In genomic region chr15:60529332-60529731, GRCh38 we compare ENCODE assay signal across 18 cellular contexts. TPM values are rescaled to one million over a fixed set of nuclear protein-coding genes. Genes with fewer than 3 reads are reported as not detected.
DNase-seq lines count a peak whose midpoint lies in the region; ATAC-seq, FAIRE-seq and TF ChIP-seq lines count a peak whose summit lies in the region.
"Had no signal": no experiment of that assay in that cellular context is flagged by ENCODE, and none has a peak within 500 bp of the region (broad histone marks: within the 10 kb centered on the region; RNA-seq: fewer than 3 reads in every experiment).

No MANE protein-coding gene starts in this region.

- H3K4me1 ChIP-seq in Caco-2: no peaks in the 10 kb centered on the region
- peaks cover 5% of the 10 kb centered on the region; the same call in 1 of the 2 replicates for H3K4me1 ChIP-seq in GM12878 (ENCODE audit: control insufficient read depth, insufficient read depth, low read length)
- H3K4me1 ChIP-seq: SJSA1 had no signal

- no peak for FAIRE-seq in GM12878 (lab: Jason Lieb, UNC)
- FAIRE-seq: H54 had no signal

- peaks cover 39% of the 10 kb centered on the region for H3K36me3 Mint-ChIP-seq in activated CD4-positive, alpha-beta memory T cell treated with anti-CD3 and anti-CD28 coated beads for 36 hours
- H3K36me3 Mint-ChIP-seq in activated CD4-positive, alpha-beta memory T cell treated with anti-CD3 and anti-CD28 coated beads, Interleukin-2, amount 10 ng/mL, durations not matched to agents 7 days and 5 days (ENCODE audit: low read depth): peaks cover 47% of the 10 kb centered on the region
- peaks cover 1% of the 10 kb centered on the region for H3K36me3 Mint-ChIP-seq in Caco-2 (ENCODE audit: insufficient read depth, unreplicated experiment)
- H3K36me3 Mint-ChIP-seq in natural killer cell treated with Interleukin-12 subunit alpha and Interleukin-12 subunit beta and Interleukin-15 and Interleukin-18, amount 100 ng/mL, for 72 hours: peaks cover 40% of the 10 kb centered on the region

- H3K27me3 ChIP-seq in Caco-2 (replicated peaks; ENCODE audit: control insufficient read depth, insufficient read depth, low read length) (no peaks in the 10 kb centered on the region), GM12878 (replicated peaks in 1 of 2; ENCODE audit: control insufficient read depth in 2 of 2, insufficient read depth in 2 of 2, low read length in 1 of 2) (no peaks in the 10 kb centered on the region), dorsolateral prefrontal cortex (no peaks in the 10 kb centered on the region)
- H3K27me3 ChIP-seq: SJSA1 had no signal

- no peak for TF ChIP-seq CTCF in Caco-2 (IDR thresholded peaks at IDR 0.05; ENCODE audit: insufficient read depth in 1 of 2, low read depth in 1 of 2, low read length in 1 of 2, severe bottlenecking in 1 of 2, unreplicated experiment in 1 of 2)
- no peak for TF ChIP-seq CTCF in GM12878 (IDR thresholded peaks at IDR 0.05 in 2 of 3, conservative IDR thresholded peaks at IDR 0.05 in 1 of 3; ENCODE audit: control insufficient read depth in 2 of 3, extremely low read depth in 1 of 3, insufficient read depth in 1 of 3, low read depth in 3 of 3, low read length in 3 of 3)
- TF ChIP-seq CTCF in dorsolateral prefrontal cortex (IDR thresholded peaks at IDR 0.05 in 54 of 56, conservative IDR thresholded peaks at IDR 0.05 in 2 of 56; ENCODE audit: low read depth in 1 of 56, partially characterized antibody in 56 of 56): no peak

- in situ Hi-C loops in GM12878 (cut with MboI): no loop called here

- no peak for ATAC-seq in GM12878
- no peak for ATAC-seq in natural killer cell treated with Interleukin-12 subunit alpha and Interleukin-12 subunit beta and Interleukin-15 and Interleukin-18, amount 100 ng/mL, for 72 hours

- no peaks in the 10 kb centered on the region for H3K36me3 ChIP-seq in Caco-2 (ENCODE audit: control insufficient read depth, insufficient read depth, low read length)
- peaks cover 2 to 8% of the 10 kb centered on the region in 2 experiments for H3K36me3 ChIP-seq in GM12878 (ENCODE audit: control insufficient read depth in 2 of 2, insufficient read depth in 2 of 2, low read length in 1 of 2)
- H3K36me3 ChIP-seq: SJSA1 had no signal

- WGBS in GM12878 (ENCODE audit: insufficient coverage, insufficient replicate concordance, low lambda C conversion rate, missing lambda C conversion rate): 100% methylated on average over 1 of the region's 1 CpG

- H3K27ac ChIP-seq in GM12878 (ENCODE audit: control insufficient read depth, insufficient read depth) (no peak overlapping the region), dorsolateral prefrontal cortex (no peak overlapping the region)
- H3K27ac ChIP-seq: RWPE1, SJSA1 had no signal

- H3K4me3 ChIP-seq in Caco-2 (ENCODE audit: low read depth, low read length) (no peak overlapping the region), GM12878 (no peak overlapping the region), dorsolateral prefrontal cortex (no peak overlapping the region)
- H3K4me3 ChIP-seq: SJSA1 had no signal

- H3K27ac Mint-ChIP-seq in activated CD4-positive, alpha-beta memory T cell treated with anti-CD3 and anti-CD28 coated beads for 36 hours: peak overlapping the region; percentile 58
- no peak overlapping the region for H3K27ac Mint-ChIP-seq in activated CD4-positive, alpha-beta memory T cell treated with anti-CD3 and anti-CD28 coated beads, Interleukin-2, amount 10 ng/mL, durations not matched to agents 7 days and 5 days
- no peak overlapping the region for H3K27ac Mint-ChIP-seq in Caco-2 (ENCODE audit: unreplicated experiment)
- H3K27ac Mint-ChIP-seq in natural killer cell treated with Interleukin-12 subunit alpha and Interleukin-12 subunit beta and Interleukin-15 and Interleukin-18, amount 100 ng/mL, for 72 hours: peak overlapping the region; percentile 84 to 87

- H2AFZ ChIP-seq in GM12878 (ENCODE audit: control insufficient read depth, low read depth, low read length): no peak overlapping the region

- H3K4me2 ChIP-seq in GM12878 (ENCODE audit: control insufficient read depth, insufficient read depth): no peak overlapping the region

- POLR2A ChIA-PET in activated CD4-positive, alpha-beta memory T cell treated with anti-CD3 and anti-CD28 coated beads for 36 hours (lab: Charles Lee): interaction anchor here (0.5 to 1.1 kb wide), 2 partner anchors 11 to 375 kb away, joined by 3 to 5 read pairs; no protein-coding TSS in a partner anchor
- POLR2A ChIA-PET in activated CD4-positive, alpha-beta memory T cell treated with anti-CD3 and anti-CD28 coated beads, Interleukin-2, amount 10 ng/mL, durations not matched to agents 7 days and 5 days (lab: Charles Lee): interaction anchor here (0.6 to 1.6 kb wide), 4 partner anchors 9 to 50 kb away, joined by 3 to 5 read pairs (median 4); no protein-coding TSS in a partner anchor
- POLR2A ChIA-PET in Caco-2 (lab: Charles Lee): no interaction called here
- POLR2A ChIA-PET in GM12878 (lab: Charles Lee): interaction anchor here (1.3 kb wide), 1 partner anchor 10 kb away, joined by 4 read pairs; no protein-coding TSS in a partner anchor

- BruUV-seq in Caco-2 (replicated peaks; lab: Mats Ljungman, UMichigan) (TSS peak; percentile 7), GM12878 (replicated peaks; lab: Mats Ljungman, UMichigan) (TSS peak; percentile 3)

- DNase-seq in activated CD4-positive, alpha-beta memory T cell treated with anti-CD3 and anti-CD28 coated beads for 36 hours: no peak
- DNase-seq in activated CD4-positive, alpha-beta memory T cell treated with anti-CD3 and anti-CD28 coated beads, Interleukin-2, amount 10 ng/mL, durations not matched to agents 7 days and 5 days: no peak
- no peak for DNase-seq in Caco-2
- DNase-seq in GM12878 (ENCODE audit: low read depth, low spot score): no peak
- DNase-seq in natural killer cell treated with Interleukin-12 subunit alpha and Interleukin-12 subunit beta and Interleukin-15 and Interleukin-18, amount 100 ng/mL, for 72 hours (ENCODE audit: low spot score): no peak
- DNase-seq in ecto neural progenitor cell (ENCODE audit: low spot score): no peak
- no peak for DNase-seq in inferior parietal cortex (ENCODE audit: extremely low spot score)
- no peak for DNase-seq in dorsolateral prefrontal cortex
- DNase-seq: AML-193, KG1, MM.1S, NCI-H1105 treated with DMSO at 0.1 percent for 48 hours, NCI-H187, NCI-H2171, OCI-M1 had no signal

- RAD21 ChIA-PET in GM12878 (lab: Charles Lee; ENCODE audit: unreplicated experiment): interaction anchor here (0.7 to 1.9 kb wide), 5 partner anchors 9 to 56 kb away, joined by 3 to 9 read pairs (median 4); no protein-coding TSS in a partner anchor

- intact Hi-C loops in activated CD4-positive, alpha-beta memory T cell treated with anti-CD3 and anti-CD28 coated beads for 36 hours (cut with micrococcal nuclease): no loop called here
- intact Hi-C loops in Caco-2 (cut with micrococcal nuclease; ENCODE audit: unreplicated experiment) (loop anchor here (10.0 kb wide), 1 partner anchor 525 kb away; no protein-coding TSS in a partner anchor), GM12878 (cut with micrococcal nuclease; ENCODE audit: unreplicated experiment) (no loop called here), dorsolateral prefrontal cortex (cut with DNase I) (no loop called here)

- TF ChIP-seq EP300 in GM12878 (IDR thresholded peaks at IDR 0.05; ENCODE audit: borderline replicate concordance in 1 of 2, control insufficient read depth in 1 of 2, low read depth in 2 of 2, low read length in 2 of 2): no peak

- no peaks in the 10 kb centered on the region for H4K20me1 ChIP-seq in GM12878 (ENCODE audit: control insufficient read depth, insufficient read depth)

- H3K79me2 ChIP-seq in GM12878 (ENCODE audit: control insufficient read depth, insufficient read depth, low read length): peaks cover 8% of the 10 kb centered on the region

- CTCF ChIA-PET in activated CD4-positive, alpha-beta memory T cell treated with anti-CD3 and anti-CD28 coated beads for 36 hours (lab: Charles Lee): interaction anchor here (1.0 to 3.6 kb wide), 5 partner anchors 8 to 170 kb away, joined by 3 to 31 read pairs (median 12); no protein-coding TSS in a partner anchor
- CTCF ChIA-PET in activated CD4-positive, alpha-beta memory T cell treated with anti-CD3 and anti-CD28 coated beads, Interleukin-2, amount 10 ng/mL, durations not matched to agents 7 days and 5 days (lab: Charles Lee): interaction anchor here (0.8 kb wide), 1 partner anchor 9 kb away, joined by 3 read pairs; no protein-coding TSS in a partner anchor
- CTCF ChIA-PET in Caco-2 (lab: Charles Lee): no interaction called here
- CTCF ChIA-PET in GM12878 (lab: Yijun Ruan, JAX): interaction anchor here (0.7 to 4.6 kb wide), 7 partner anchors 8 to 56 kb away, joined by 3 to 30 read pairs (median 6); no protein-coding TSS in a partner anchor

- H3K9me3 ChIP-seq in Caco-2: no peaks in the 10 kb centered on the region
- no peaks in the 10 kb centered on the region for H3K9me3 ChIP-seq in GM12878 (replicated peaks; ENCODE audit: control insufficient read depth, insufficient read depth, low read length)
- H3K9me3 ChIP-seq: SJSA1 had no signal

- SMC1A ChIA-PET in GM12878 (lab: Charles Lee; ENCODE audit: uncharacterized antibody, unreplicated experiment): interaction anchor here (0.7 to 3.0 kb wide), 11 partner anchors 9 to 141 kb away, joined by 3 to 19 read pairs (median 5); no protein-coding TSS in a partner anchor

- no peak overlapping the region for H3K4me3 Mint-ChIP-seq in activated CD4-positive, alpha-beta memory T cell treated with anti-CD3 and anti-CD28 coated beads for 36 hours
- H3K4me3 Mint-ChIP-seq in activated CD4-positive, alpha-beta memory T cell treated with anti-CD3 and anti-CD28 coated beads, Interleukin-2, amount 10 ng/mL, durations not matched to agents 7 days and 5 days: no peak overlapping the region
- no peak overlapping the region for H3K4me3 Mint-ChIP-seq in Caco-2 (ENCODE audit: unreplicated experiment)
- no peak overlapping the region for H3K4me3 Mint-ChIP-seq in natural killer cell treated with Interleukin-12 subunit alpha and Interleukin-12 subunit beta and Interleukin-15 and Interleukin-18, amount 100 ng/mL, for 72 hours

- no peak overlapping the region for H3K9ac ChIP-seq in GM12878 (ENCODE audit: control insufficient read depth, insufficient read depth, low read length)

- no peak for TF ChIP-seq POLR2A in GM12878 (IDR thresholded peaks at IDR 0.05; ENCODE audit: low read depth, low read length)

- no peaks in the 10 kb centered on the region for H3K27me3 Mint-ChIP-seq in activated CD4-positive, alpha-beta memory T cell treated with anti-CD3 and anti-CD28 coated beads for 36 hours
- H3K27me3 Mint-ChIP-seq in activated CD4-positive, alpha-beta memory T cell treated with anti-CD3 and anti-CD28 coated beads, Interleukin-2, amount 10 ng/mL, durations not matched to agents 7 days and 5 days: no peaks in the 10 kb centered on the region
- H3K27me3 Mint-ChIP-seq in Caco-2 (ENCODE audit: insufficient read depth, unreplicated experiment): no peaks in the 10 kb centered on the region
- H3K27me3 Mint-ChIP-seq in natural killer cell treated with Interleukin-12 subunit alpha and Interleukin-12 subunit beta and Interleukin-15 and Interleukin-18, amount 100 ng/mL, for 72 hours: no peaks in the 10 kb centered on the region

- H3K4me1 Mint-ChIP-seq in activated CD4-positive, alpha-beta memory T cell treated with anti-CD3 and anti-CD28 coated beads for 36 hours (ENCODE audit: low read depth): peaks cover 85% of the 10 kb centered on the region
- peaks cover 54% of the 10 kb centered on the region for H3K4me1 Mint-ChIP-seq in activated CD4-positive, alpha-beta memory T cell treated with anti-CD3 and anti-CD28 coated beads, Interleukin-2, amount 10 ng/mL, durations not matched to agents 7 days and 5 days
- no peaks in the 10 kb centered on the region for H3K4me1 Mint-ChIP-seq in Caco-2 (ENCODE audit: low read depth, unreplicated experiment)
- H3K4me1 Mint-ChIP-seq in natural killer cell treated with Interleukin-12 subunit alpha and Interleukin-12 subunit beta and Interleukin-15 and Interleukin-18, amount 100 ng/mL, for 72 hours (ENCODE audit: low read depth in 2 of 2): peaks cover 73 to 84% of the 10 kb centered on the region in 2 donors

- no peaks in the 10 kb centered on the region for H3K9me3 Mint-ChIP-seq in activated CD4-positive, alpha-beta memory T cell treated with anti-CD3 and anti-CD28 coated beads for 36 hours
- H3K9me3 Mint-ChIP-seq in activated CD4-positive, alpha-beta memory T cell treated with anti-CD3 and anti-CD28 coated beads, Interleukin-2, amount 10 ng/mL, durations not matched to agents 7 days and 5 days: no peaks in the 10 kb centered on the region
- H3K9me3 Mint-ChIP-seq in Caco-2 (ENCODE audit: unreplicated experiment): no peaks in the 10 kb centered on the region
- H3K9me3 Mint-ChIP-seq in natural killer cell treated with Interleukin-12 subunit alpha and Interleukin-12 subunit beta and Interleukin-15 and Interleukin-18, amount 100 ng/mL, for 72 hours: no peaks in the 10 kb centered on the region

- no peak for TF ChIP-seq RAD21 in GM12878 (IDR thresholded peaks at IDR 0.05; ENCODE audit: insufficient read depth, low read depth, low read length)

RNA-seq across cellular contexts. Expression of gene ICE2, which starts 50.4 kb away (rescaled TPM):
- 10 to 100 TPM; 66.0 to 71.3 TPM for total RNA-seq in activated CD4-positive, alpha-beta memory T cell treated with anti-CD3 and anti-CD28 coated beads for 36 hours
- 10 to 100 TPM; 56.9 to 60.4 TPM for total RNA-seq in activated CD4-positive, alpha-beta memory T cell treated with anti-CD3 and anti-CD28 coated beads, Interleukin-2, amount 10 ng/mL, durations not matched to agents 7 days and 5 days
- total RNA-seq in Caco-2 (2022) (42.3 and 44.5 TPM in 2 replicates), GM12878 (2014; rRNA removed) (43.2 and 44.7 TPM in 2 replicates), GM12878 (2014; rRNA removed; fragmentation: Illumina TruSeq; extraction: Trizol) (44.1 and 46.6 TPM in 2 replicates), GM12878 (2021) (46.8 and 56.2 TPM in 2 replicates), dorsolateral prefrontal cortex (10 to 100 TPM; 24.3 to 69.1 (median 42.6) TPM)
- total RNA-seq in GM12878 (2013; cell fraction: nucleolus; rRNA removed): 169 and 171 TPM in 2 replicates
- polyA plus RNA-seq in GM12878 (2011; ENCODE audit: low read depth): 7.7 TPM
- polyA plus RNA-seq in GM12878 (2011; rRNA removed) (49.1 and 57.6 TPM in 2 replicates), GM12878 (2014; fragmentation: Illumina TruSeq; extraction: Trizol) (42.2 and 50.0 TPM in 2 replicates), GM12878 (2014; fragmentation: Nextera tagmentation; extraction: Ambion mirVana) (10 to 100 TPM; 14.2 to 18.7 TPM), GM12878 (2014; rRNA removed) (24.2 and 31.0 TPM in 2 replicates), GM12878 (2016; fragmentation: Nextera tagmentation; extraction: Ambion mirVana) (10 to 100 TPM; 61.5 to 62.0 TPM)
- polyA plus RNA-seq in GM12878 (2011; cell fraction: cytosol; rRNA removed): 20.0 and 23.7 TPM in 2 replicates
- polyA plus RNA-seq in GM12878 (2011; cell fraction: nucleus; rRNA removed): 43.7 and 47.8 TPM in 2 replicates
- 18.0 and 20.0 TPM in 2 replicates for polyA plus RNA-seq in GM12878 (2012)
- 51.6 and 52.4 TPM in 2 replicates for polyA minus RNA-seq in GM12878 (2011; rRNA and poly(A)+ RNA removed)
- polyA minus RNA-seq in GM12878 (2011; cell fraction: cytosol; rRNA and poly(A)+ RNA removed): 17.4 and 20.8 TPM in 2 replicates
- polyA minus RNA-seq in GM12878 (2011; cell fraction: nucleus; rRNA and poly(A)+ RNA removed): 43.2 and 92.9 TPM in 2 replicates
- total RNA-seq in natural killer cell treated with Interleukin-12 subunit alpha and Interleukin-12 subunit beta and Interleukin-15 and Interleukin-18, amount 100 ng/mL, for 72 hours: 10 to 100 TPM; 38.9 to 79.4 TPM

Comparison
In these comparisons a context has a peak if more than half of its experiments do, and no peak if none do; other contexts are left out.
1. H3K27ac Mint-ChIP-seq: peak in activated CD4-positive, alpha-beta memory T cell treated with anti-CD3 and anti-CD28 coated beads for 36 hours (single experiment) and natural killer cell treated with Interleukin-12 subunit alpha and Interleukin-12 subunit beta and Interleukin-15 and Interleukin-18, amount 100 ng/mL, for 72 hours (2 of 2); none in activated CD4-positive, alpha-beta memory T cell treated with anti-CD3 and anti-CD28 coated beads, Interleukin-2, amount 10 ng/mL, durations not matched to agents 7 days and 5 days (single experiment) and Caco-2 (single experiment).